In genomic region chr1:36322085-36322785, GRCh38 we compare ENCODE assay signal across 9 cellular contexts. TPM values are rescaled to one million over a fixed set of nuclear protein-coding genes. Genes with fewer than 3 reads are reported as not detected.
DNase-seq lines count a peak whose midpoint lies in the region; ATAC-seq and TF ChIP-seq lines count a peak whose summit lies in the region.
"Had no signal": no experiment of that assay in that cellular context is flagged by ENCODE, and none has a peak within 500 bp of the region (broad histone marks: within the 10 kb centered on the region; RNA-seq: fewer than 3 reads in every experiment).

No MANE protein-coding gene starts in this region.

- TF ChIP-seq POLR2A in vagina (IDR thresholded peaks at IDR 0.05), result no peak

- ATAC-seq in Right ventricle myocardium superior (ENCODE audit: poor library complexity), result peak; percentile 7
- no peak for ATAC-seq in HG03571 (IDR thresholded peaks at IDR 0.05; ENCODE audit: unreplicated experiment)

- H3K27ac ChIP-seq in ectodermal cell (ENCODE audit: insufficient read depth, low read depth, low read length, poor library complexity, severe bottlenecking) (no peak overlapping the region), muscle layer of duodenum (ENCODE audit: low read length) (no peak overlapping the region), vagina (peak overlapping the region; percentile 96)

- H3K36me3 ChIP-seq in ectodermal cell (ENCODE audit: control insufficient read depth, insufficient read depth, low read length) (no peaks in the 10 kb centered on the region), muscle layer of duodenum (ENCODE audit: control insufficient read depth in 1 of 2, insufficient read depth in 2 of 2, low read length in 2 of 2) (no peaks in the 10 kb centered on the region), vagina (no peaks in the 10 kb centered on the region)

- intact Hi-C loops in Right ventricle myocardium superior (cut with DNase I) (no loop called here), cardiac septum (cut with DNase I) (loop anchor here (2.0 to 5.0 kb wide), 2 partner anchors 15 to 65 kb away; partner anchors contain the start of genes SH3D21 and STK40), vagina (cut with DNase I) (no loop called here), posterior vena cava (cut with DNase I) (no loop called here)

- H3K4me1 ChIP-seq in ectodermal cell (ENCODE audit: control insufficient read depth, insufficient read depth, low read length), result peaks cover 24% of the 10 kb centered on the region
- H3K4me1 ChIP-seq in muscle layer of duodenum (ENCODE audit: control insufficient read depth in 1 of 2, insufficient read depth in 2 of 2, low read length in 2 of 2), result peaks cover 0 to 26% of the 10 kb centered on the region in 2 donors
- peaks cover 48% of the 10 kb centered on the region for H3K4me1 ChIP-seq in vagina

- H3K9me3 ChIP-seq in ectodermal cell (ENCODE audit: control insufficient read depth, low read length) (no peaks in the 10 kb centered on the region), muscle layer of duodenum (ENCODE audit: control insufficient read depth in 1 of 2, low read length in 2 of 2) (no peaks in the 10 kb centered on the region), vagina (no peaks in the 10 kb centered on the region)

- peaks cover 59% of the 10 kb centered on the region for H3K27me3 ChIP-seq in ectodermal cell (ENCODE audit: control insufficient read depth, insufficient read depth, low read length, poor library complexity, severe bottlenecking)
- H3K27me3 ChIP-seq in muscle layer of duodenum (ENCODE audit: low read depth, low read length), result peaks cover 4% of the 10 kb centered on the region
- H3K27me3 ChIP-seq in vagina, result no peaks in the 10 kb centered on the region

- WGBS in ectodermal cell, 2 experiments, result 7 to 8% methylated on average over 66 of the region's 66 CpGs

- no peak for TF ChIP-seq CTCF in vagina (IDR thresholded peaks at IDR 0.05)

- H3K4me3 ChIP-seq in ectodermal cell (ENCODE audit: insufficient read depth, low read depth, low read length), result peak overlapping the region; percentile 40
- H3K4me3 ChIP-seq in muscle layer of duodenum (ENCODE audit: low read depth in 1 of 2, low read length in 2 of 2), result peak overlapping the region; percentile 30 to 84
- H3K4me3 ChIP-seq in vagina, result peak overlapping the region; percentile 77 to 86

- DNase-seq in Right ventricle myocardium superior (no peak), cardiac septum (ENCODE audit: low spot score) (no peak), vagina (ENCODE audit: extremely low spot score in 2 of 2) (no peak), posterior vena cava (ENCODE audit: low spot score) (no peak), Kasumi-1 (lab: John Stamatoyannopoulos, UW) (no peak)
- DNase-seq: midbrain had no signal

RNA-seq across cellular contexts. Expression of gene EVA1B, which starts 1.2 kb away (rescaled TPM):
- total RNA-seq in Right ventricle myocardium superior (10.8 TPM), cardiac septum (11.3 TPM), vagina (101 TPM), posterior vena cava (10 to 100 TPM; 38.0 to 39.5 TPM)
- 5.7 TPM for polyA plus RNA-seq in ectodermal cell (2013, experiment 1 of 4)
- polyA plus RNA-seq in ectodermal cell (2013, experiment 2 of 4), result 4.8 TPM
- 12.3 TPM for polyA plus RNA-seq in ectodermal cell (2013, experiment 3 of 4)
- 12.4 TPM for polyA plus RNA-seq in ectodermal cell (2013, experiment 4 of 4)

RNA-seq across cellular contexts. Expression of gene SH3D21, which starts 16.1 kb away (rescaled TPM):
- total RNA-seq in Right ventricle myocardium superior, result 1.3 TPM
- total RNA-seq in cardiac septum, result 3.3 TPM
- polyA plus RNA-seq in ectodermal cell (2013, experiment 1 of 4), result 15.1 TPM
- 12.9 TPM for polyA plus RNA-seq in ectodermal cell (2013, experiment 2 of 4)
- 12.1 TPM for polyA plus RNA-seq in ectodermal cell (2013, experiment 3 of 4)
- polyA plus RNA-seq in ectodermal cell (2013, experiment 4 of 4), result 12.7 TPM
- 17.2 TPM for total RNA-seq in vagina
- 1 to 10 TPM; 1.6 to 2.8 TPM for total RNA-seq in posterior vena cava
